1 cellular context compared by ENCODE assay signal in the genomic region with DNA sequence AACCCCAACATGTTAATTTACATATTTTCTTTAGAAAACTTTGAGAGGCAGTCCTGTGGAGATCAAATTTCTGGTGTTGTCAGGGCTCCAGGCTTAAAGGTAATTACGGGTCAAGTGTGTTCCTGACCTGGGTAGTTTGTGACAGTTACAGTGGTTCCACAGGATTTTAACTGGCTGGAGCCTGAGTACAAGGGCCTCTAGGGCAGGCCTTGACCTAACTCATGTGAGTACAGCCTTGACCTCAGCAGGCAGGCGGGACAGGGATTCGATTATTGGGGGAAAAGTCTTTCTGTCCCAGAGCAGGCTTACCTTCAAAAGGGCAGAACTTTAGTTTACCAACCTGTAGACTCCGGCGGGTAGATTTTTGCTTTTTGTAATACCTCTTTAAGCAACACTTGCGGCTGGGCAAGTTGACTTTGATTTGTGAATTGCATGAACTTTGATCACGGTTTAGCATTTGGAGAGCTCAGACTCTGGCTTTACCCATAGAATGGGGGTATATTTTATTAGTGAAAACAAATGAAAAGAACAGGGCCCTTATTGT.
TF ChIP-seq lines count a peak whose summit lies in the region.

No MANE protein-coding gene starts in this region.

TF ChIP-seq in HepG2, 621 proteins besides CTCF, POLR2A, EP300 and RAD21 (continued from another document and continues in another):
- TF ChIP-seq, protein P1, sequence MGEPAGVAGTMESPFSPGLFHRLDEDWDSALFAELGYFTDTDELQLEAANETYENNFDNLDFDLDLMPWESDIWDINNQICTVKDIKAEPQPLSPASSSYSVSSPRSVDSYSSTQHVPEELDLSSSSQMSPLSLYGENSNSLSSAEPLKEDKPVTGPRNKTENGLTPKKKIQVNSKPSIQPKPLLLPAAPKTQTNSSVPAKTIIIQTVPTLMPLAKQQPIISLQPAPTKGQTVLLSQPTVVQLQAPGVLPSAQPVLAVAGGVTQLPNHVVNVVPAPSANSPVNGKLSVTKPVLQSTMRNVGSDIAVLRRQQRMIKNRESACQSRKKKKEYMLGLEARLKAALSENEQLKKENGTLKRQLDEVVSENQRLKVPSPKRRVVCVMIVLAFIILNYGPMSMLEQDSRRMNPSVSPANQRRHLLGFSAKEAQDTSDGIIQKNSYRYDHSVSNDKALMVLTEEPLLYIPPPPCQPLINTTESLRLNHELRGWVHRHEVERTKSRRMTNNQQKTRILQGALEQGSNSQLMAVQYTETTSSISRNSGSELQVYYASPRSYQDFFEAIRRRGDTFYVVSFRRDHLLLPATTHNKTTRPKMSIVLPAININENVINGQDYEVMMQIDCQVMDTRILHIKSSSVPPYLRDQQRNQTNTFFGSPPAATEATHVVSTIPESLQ (CRISPR knock-in tag; conservative IDR thresholded peaks at IDR 0.05), result 0 out of 2 replicates have a peak, but pooled peaks have one; percentile 38
- no peak for TF ChIP-seq ZNF496 (CRISPR knock-in tag; IDR thresholded peaks at IDR 0.05; ENCODE audit: insufficient replicate concordance)
- TF ChIP-seq CCDC6 (CRISPR knock-in tag; IDR thresholded peaks at IDR 0.05), result peak; percentile 38; the same call in 1 of the 2 replicates
- TF ChIP-seq GABPA (IDR thresholded peaks at IDR 0.05; ENCODE audit: low read depth, low read length), result no peak
- TF ChIP-seq GABPA (CRISPR knock-in tag; IDR thresholded peaks at IDR 0.05; ENCODE audit: low read depth), result peak; percentile 44; the same call in 1 of the 2 replicates
- peak; percentile 59 for TF ChIP-seq SIX4 (CRISPR knock-in tag; IDR thresholded peaks at IDR 0.05)
- peak; percentile 46 for TF ChIP-seq ZNF629 (CRISPR knock-in tag; conservative IDR thresholded peaks at IDR 0.05)
- TF ChIP-seq PBX3 (CRISPR knock-in tag; IDR thresholded peaks at IDR 0.05; ENCODE audit: borderline replicate concordance), result no peak
- TF ChIP-seq NCOR1 (IDR thresholded peaks at IDR 0.05; ENCODE audit: borderline replicate concordance, low read length), result peak; percentile 98
- no peak for TF ChIP-seq FOXA1 (IDR thresholded peaks at IDR 0.05)
- peak; percentile 31; the same call in 1 of the 2 replicates for TF ChIP-seq FOXA1 (CRISPR knock-in tag; IDR thresholded peaks at IDR 0.05)
- TF ChIP-seq, protein P2, sequence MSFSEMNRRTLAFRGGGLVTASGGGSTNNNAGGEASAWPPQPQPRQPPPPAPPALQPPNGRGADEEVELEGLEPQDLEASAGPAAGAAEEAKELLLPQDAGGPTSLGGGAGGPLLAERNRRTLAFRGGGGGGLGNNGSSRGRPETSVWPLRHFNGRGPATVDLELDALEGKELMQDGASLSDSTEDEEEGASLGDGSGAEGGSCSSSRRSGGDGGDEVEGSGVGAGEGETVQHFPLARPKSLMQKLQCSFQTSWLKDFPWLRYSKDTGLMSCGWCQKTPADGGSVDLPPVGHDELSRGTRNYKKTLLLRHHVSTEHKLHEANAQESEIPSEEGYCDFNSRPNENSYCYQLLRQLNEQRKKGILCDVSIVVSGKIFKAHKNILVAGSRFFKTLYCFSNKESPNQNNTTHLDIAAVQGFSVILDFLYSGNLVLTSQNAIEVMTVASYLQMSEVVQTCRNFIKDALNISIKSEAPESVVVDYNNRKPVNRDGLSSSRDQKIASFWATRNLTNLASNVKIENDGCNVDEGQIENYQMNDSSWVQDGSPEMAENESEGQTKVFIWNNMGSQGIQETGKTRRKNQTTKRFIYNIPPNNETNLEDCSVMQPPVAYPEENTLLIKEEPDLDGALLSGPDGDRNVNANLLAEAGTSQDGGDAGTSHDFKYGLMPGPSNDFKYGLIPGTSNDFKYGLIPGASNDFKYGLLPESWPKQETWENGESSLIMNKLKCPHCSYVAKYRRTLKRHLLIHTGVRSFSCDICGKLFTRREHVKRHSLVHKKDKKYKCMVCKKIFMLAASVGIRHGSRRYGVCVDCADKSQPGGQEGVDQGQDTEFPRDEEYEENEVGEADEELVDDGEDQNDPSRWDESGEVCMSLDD (CRISPR knock-in tag; IDR thresholded peaks at IDR 0.05; ENCODE audit: borderline replicate concordance), result 0 out of 2 replicates have a peak, but pooled peaks have one; percentile 33
- TF ChIP-seq FOXP4 (CRISPR knock-in tag; IDR thresholded peaks at IDR 0.05), result peak; percentile 86
- TF ChIP-seq NR1H2 (CRISPR knock-in tag; IDR thresholded peaks at IDR 0.05; ENCODE audit: borderline replicate concordance, low read depth), result peak; percentile 99
- peak; percentile 93 for TF ChIP-seq NR2C2 (CRISPR knock-in tag; IDR thresholded peaks at IDR 0.05; ENCODE audit: borderline replicate concordance)
- peak; percentile 50 for TF ChIP-seq CEBPG (CRISPR knock-in tag; IDR thresholded peaks at IDR 0.05)
- peak; percentile 83 for TF ChIP-seq ONECUT2 (CRISPR knock-in tag; IDR thresholded peaks at IDR 0.05)
- no peak for TF ChIP-seq SOX6 (IDR thresholded peaks at IDR 0.05)
- TF ChIP-seq SOX6 (CRISPR knock-in tag; IDR thresholded peaks at IDR 0.05), result peak; percentile 89
- TF ChIP-seq DMAP1 (CRISPR knock-in tag; IDR thresholded peaks at IDR 0.05), result peak; percentile 26; the same call in 1 of the 2 replicates
- peak; percentile 86 for TF ChIP-seq PITX1 (CRISPR knock-in tag; IDR thresholded peaks at IDR 0.05)
- peak; percentile 60; the same call in 1 of the 2 replicates for TF ChIP-seq ZNF670 (CRISPR knock-in tag; IDR thresholded peaks at IDR 0.05; ENCODE audit: borderline replicate concordance)
- peak; percentile 60 for TF ChIP-seq SP5 (CRISPR knock-in tag; IDR thresholded peaks at IDR 0.05; ENCODE audit: borderline replicate concordance, low read depth)
- no peak for TF ChIP-seq ZHX2 (IDR thresholded peaks at IDR 0.05; ENCODE audit: low read depth)
- TF ChIP-seq ZHX2 (CRISPR knock-in tag; IDR thresholded peaks at IDR 0.05; ENCODE audit: borderline replicate concordance), result no peak
- peak; percentile 49; the same call in 1 of the 2 replicates for TF ChIP-seq ZNF460 (CRISPR knock-in tag; IDR thresholded peaks at IDR 0.05; ENCODE audit: borderline replicate concordance)
- TF ChIP-seq HNF4G (IDR thresholded peaks at IDR 0.05; ENCODE audit: borderline replicate concordance, low read depth, low read length), result peak; percentile 82
- TF ChIP-seq HNF4G (CRISPR knock-in tag; IDR thresholded peaks at IDR 0.05; ENCODE audit: borderline replicate concordance, low read depth), result peak; percentile 78; the same call in 1 of the 2 replicates
- TF ChIP-seq ZNF253 (CRISPR knock-in tag; IDR thresholded peaks at IDR 0.05; ENCODE audit: borderline replicate concordance), result no peak
- TF ChIP-seq, protein P3, sequence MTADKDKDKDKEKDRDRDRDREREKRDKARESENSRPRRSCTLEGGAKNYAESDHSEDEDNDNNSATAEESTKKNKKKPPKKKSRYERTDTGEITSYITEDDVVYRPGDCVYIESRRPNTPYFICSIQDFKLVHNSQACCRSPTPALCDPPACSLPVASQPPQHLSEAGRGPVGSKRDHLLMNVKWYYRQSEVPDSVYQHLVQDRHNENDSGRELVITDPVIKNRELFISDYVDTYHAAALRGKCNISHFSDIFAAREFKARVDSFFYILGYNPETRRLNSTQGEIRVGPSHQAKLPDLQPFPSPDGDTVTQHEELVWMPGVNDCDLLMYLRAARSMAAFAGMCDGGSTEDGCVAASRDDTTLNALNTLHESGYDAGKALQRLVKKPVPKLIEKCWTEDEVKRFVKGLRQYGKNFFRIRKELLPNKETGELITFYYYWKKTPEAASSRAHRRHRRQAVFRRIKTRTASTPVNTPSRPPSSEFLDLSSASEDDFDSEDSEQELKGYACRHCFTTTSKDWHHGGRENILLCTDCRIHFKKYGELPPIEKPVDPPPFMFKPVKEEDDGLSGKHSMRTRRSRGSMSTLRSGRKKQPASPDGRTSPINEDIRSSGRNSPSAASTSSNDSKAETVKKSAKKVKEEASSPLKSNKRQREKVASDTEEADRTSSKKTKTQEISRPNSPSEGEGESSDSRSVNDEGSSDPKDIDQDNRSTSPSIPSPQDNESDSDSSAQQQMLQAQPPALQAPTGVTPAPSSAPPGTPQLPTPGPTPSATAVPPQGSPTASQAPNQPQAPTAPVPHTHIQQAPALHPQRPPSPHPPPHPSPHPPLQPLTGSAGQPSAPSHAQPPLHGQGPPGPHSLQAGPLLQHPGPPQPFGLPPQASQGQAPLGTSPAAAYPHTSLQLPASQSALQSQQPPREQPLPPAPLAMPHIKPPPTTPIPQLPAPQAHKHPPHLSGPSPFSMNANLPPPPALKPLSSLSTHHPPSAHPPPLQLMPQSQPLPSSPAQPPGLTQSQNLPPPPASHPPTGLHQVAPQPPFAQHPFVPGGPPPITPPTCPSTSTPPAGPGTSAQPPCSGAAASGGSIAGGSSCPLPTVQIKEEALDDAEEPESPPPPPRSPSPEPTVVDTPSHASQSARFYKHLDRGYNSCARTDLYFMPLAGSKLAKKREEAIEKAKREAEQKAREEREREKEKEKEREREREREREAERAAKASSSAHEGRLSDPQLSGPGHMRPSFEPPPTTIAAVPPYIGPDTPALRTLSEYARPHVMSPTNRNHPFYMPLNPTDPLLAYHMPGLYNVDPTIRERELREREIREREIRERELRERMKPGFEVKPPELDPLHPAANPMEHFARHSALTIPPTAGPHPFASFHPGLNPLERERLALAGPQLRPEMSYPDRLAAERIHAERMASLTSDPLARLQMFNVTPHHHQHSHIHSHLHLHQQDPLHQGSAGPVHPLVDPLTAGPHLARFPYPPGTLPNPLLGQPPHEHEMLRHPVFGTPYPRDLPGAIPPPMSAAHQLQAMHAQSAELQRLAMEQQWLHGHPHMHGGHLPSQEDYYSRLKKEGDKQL (CRISPR knock-in tag; IDR thresholded peaks at IDR 0.05; ENCODE audit: low read depth), result peak; percentile 59; the same call in 1 of the 2 replicates
- peak; percentile 66 for TF ChIP-seq NFIC (IDR thresholded peaks at IDR 0.05; ENCODE audit: low read length)
- peak; percentile 98 for TF ChIP-seq THRA (CRISPR knock-in tag; IDR thresholded peaks at IDR 0.05; ENCODE audit: borderline replicate concordance)
- TF ChIP-seq KDM6A (CRISPR knock-in tag; IDR thresholded peaks at IDR 0.05; ENCODE audit: low read depth), result peak; percentile 64
